10 cellular contexts compared by ENCODE assay signal in genomic region chr14:99619873-99620834, GRCh38. TPM values are rescaled to one million over a fixed set of nuclear protein-coding genes. Genes with fewer than 3 reads are reported as not detected.
DNase-seq lines count a peak whose midpoint lies in the region; ATAC-seq and TF ChIP-seq lines count a peak whose summit lies in the region.
"Had no signal": no experiment of that assay in that cellular context is flagged by ENCODE, and none has a peak within 500 bp of the region (broad histone marks: within the 10 kb centered on the region; RNA-seq: fewer than 3 reads in every experiment).

No MANE protein-coding gene starts in this region.

- WGBS in adrenal gland, 4 donors = 41 to 50% (median 44%) methylated on average over 8 to 13 of the region's 13 CpGs

- H3K4me3 Mint-ChIP-seq in stimulated activated naive CD8-positive, alpha-beta T cell treated with anti-CD3 and anti-CD28 coated beads, Interleukin-15, amount 100 ng/mL, for 72 hours = no peak overlapping the region
- no peak overlapping the region for H3K4me3 Mint-ChIP-seq in stimulated activated effector memory CD8-positive, alpha-beta T cell treated with anti-CD3 and anti-CD28 coated beads, Interleukin-12 subunit alpha, Interleukin-12 subunit beta, amount 100 ng/mL, for 72 hours

- no peak overlapping the region for H3K4me3 ChIP-seq in adrenal gland
- H3K4me3 ChIP-seq: GM12878 had no signal

- H3K9me3 ChIP-seq in adrenal gland (replicated peaks in 1 of 3) = no peaks in the 10 kb centered on the region

- H3K27me3 ChIP-seq in adrenal gland = no peaks in the 10 kb centered on the region

- H3K4me1 ChIP-seq in adrenal gland (replicated peaks in 1 of 2) = peaks cover 0 to 7% of the 10 kb centered on the region in 2 donors

- peak overlapping the region in 2 of 5 donors; percentile 28 to 36 for H3K27ac ChIP-seq in adrenal gland

- peak overlapping the region in 1 of 2 donors; percentile 52 for H3K27ac Mint-ChIP-seq in stimulated activated naive CD8-positive, alpha-beta T cell treated with anti-CD3 and anti-CD28 coated beads, Interleukin-15, amount 100 ng/mL, for 72 hours
- H3K27ac Mint-ChIP-seq in stimulated activated effector memory CD8-positive, alpha-beta T cell treated with anti-CD3 and anti-CD28 coated beads, Interleukin-12 subunit alpha, Interleukin-12 subunit beta, amount 100 ng/mL, for 72 hours = no peak overlapping the region

- intact Hi-C loops in adrenal gland (cut with DNase I) = no loop called here

- H3K36me3 ChIP-seq in adrenal gland (replicated peaks in 1 of 2) = no peaks in the 10 kb centered on the region

- peaks cover 84% of the 10 kb centered on the region for H3K27me3 Mint-ChIP-seq in stimulated activated naive CD8-positive, alpha-beta T cell treated with anti-CD3 and anti-CD28 coated beads, Interleukin-15, amount 100 ng/mL, for 72 hours

- no peak for TF ChIP-seq POLR2A in adrenal gland (IDR thresholded peaks at IDR 0.05)

- no peak for TF ChIP-seq CTCF in adrenal gland (IDR thresholded peaks at IDR 0.05)

- no peaks in the 10 kb centered on the region for H3K4me1 Mint-ChIP-seq in stimulated activated naive CD8-positive, alpha-beta T cell treated with anti-CD3 and anti-CD28 coated beads, Interleukin-15, amount 100 ng/mL, for 72 hours
- H3K4me1 Mint-ChIP-seq in stimulated activated effector memory CD8-positive, alpha-beta T cell treated with anti-CD3 and anti-CD28 coated beads, Interleukin-12 subunit alpha, Interleukin-12 subunit beta, amount 100 ng/mL, for 72 hours = no peaks in the 10 kb centered on the region

- no peaks in the 10 kb centered on the region for H3K9me3 Mint-ChIP-seq in stimulated activated naive CD8-positive, alpha-beta T cell treated with anti-CD3 and anti-CD28 coated beads, Interleukin-15, amount 100 ng/mL, for 72 hours
- H3K9me3 Mint-ChIP-seq in stimulated activated effector memory CD8-positive, alpha-beta T cell treated with anti-CD3 and anti-CD28 coated beads, Interleukin-12 subunit alpha, Interleukin-12 subunit beta, amount 100 ng/mL, for 72 hours = no peaks in the 10 kb centered on the region

- H3K36me3 Mint-ChIP-seq in stimulated activated effector memory CD8-positive, alpha-beta T cell treated with anti-CD3 and anti-CD28 coated beads, Interleukin-12 subunit alpha, Interleukin-12 subunit beta, amount 100 ng/mL, for 72 hours = no peaks in the 10 kb centered on the region

- peak; percentile 29 for ATAC-seq in stimulated activated naive CD8-positive, alpha-beta T cell treated with anti-CD3 and anti-CD28 coated beads, Interleukin-15, Interleukin-2, amounts not matched to agents 100 U/mL and 50 U/mL, for 24 hours
- ATAC-seq in stimulated activated naive CD8-positive, alpha-beta T cell treated with anti-CD3 and anti-CD28 coated beads, Interleukin-15, amount 100 ng/mL, for 72 hours = no peak
- ATAC-seq in left lobe of liver (peak; percentile 16), GM21619 (IDR thresholded peaks at IDR 0.05; ENCODE audit: unreplicated experiment) (no peak)
- no peak for ATAC-seq in stimulated activated effector memory CD8-positive, alpha-beta T cell treated with anti-CD3 and anti-CD28 coated beads, Interleukin-12 subunit alpha, Interleukin-12 subunit beta, amount 100 ng/mL, for 72 hours
- ATAC-seq: GM12878 had no signal

- DNase-seq in stimulated activated naive CD8-positive, alpha-beta T cell treated with anti-CD3 and anti-CD28 coated beads, Interleukin-15, Interleukin-2, amounts not matched to agents 100 U/mL and 50 U/mL, for 24 hours = no peak
- DNase-seq in stimulated activated naive CD8-positive, alpha-beta T cell treated with anti-CD3 and anti-CD28 coated beads, Interleukin-15, amount 100 ng/mL, for 72 hours = no peak
- peak in 4 of 7 donors; percentile 33 to 81 (median 40) for DNase-seq in adrenal gland
- no peak for DNase-seq in left lobe of liver (ENCODE audit: low spot score)
- no peak for DNase-seq in NCI-H1048 (lab: John Stamatoyannopoulos, UW)
- no peak for DNase-seq in hippocampal formation (lab: John Stamatoyannopoulos, UW)
- no peak for DNase-seq in stimulated activated effector memory CD8-positive, alpha-beta T cell treated with anti-CD3 and anti-CD28 coated beads, Interleukin-12 subunit alpha, Interleukin-12 subunit beta, amount 100 ng/mL, for 72 hours (ENCODE audit: low spot score in 2 of 2)

RNA-seq across cellular contexts. Expression of gene CCDC85C, which starts 16.1 kb away (rescaled TPM):
- total RNA-seq in adrenal gland (10 to 100 TPM; 21.6 to 59.0 (median 41.3) TPM), left lobe of liver (25.0 TPM)
- polyA plus RNA-seq in adrenal gland = 10 to 100 TPM; 10.8 to 41.7 (median 23.4) TPM

RNA-seq across cellular contexts. Expression of gene HHIPL1, which starts 24.8 kb away (rescaled TPM):
- total RNA-seq in adrenal gland (1 to 10 TPM; 1.3 to 2.9 (median 1.7) TPM), left lobe of liver (0.96 TPM)
- polyA plus RNA-seq in adrenal gland = under 1 TPM; 0.20 to 0.64 (median 0.51) TPM
- total RNA-seq: GM12878, HT-29 had no signal

Comparison
In these comparisons a context has a peak if more than half of its experiments do, and no peak if none do; other contexts are left out.
1. ATAC-seq: peak in stimulated activated naive CD8-positive, alpha-beta T cell treated with anti-CD3 and anti-CD28 coated beads, Interleukin-15, Interleukin-2, amounts not matched to agents 100 U/mL and 50 U/mL, for 24 hours (single experiment) and left lobe of liver (single experiment); none in stimulated activated naive CD8-positive, alpha-beta T cell treated with anti-CD3 and anti-CD28 coated beads, Interleukin-15, amount 100 ng/mL, for 72 hours (single experiment), stimulated activated effector memory CD8-positive, alpha-beta T cell treated with anti-CD3 and anti-CD28 coated beads, Interleukin-12 subunit alpha, Interleukin-12 subunit beta, amount 100 ng/mL, for 72 hours (single experiment) and GM21619 (single experiment).
2. DNase-seq: peak in adrenal gland (4 of 7); none in stimulated activated naive CD8-positive, alpha-beta T cell treated with anti-CD3 and anti-CD28 coated beads, Interleukin-15, Interleukin-2, amounts not matched to agents 100 U/mL and 50 U/mL, for 24 hours (single experiment), stimulated activated naive CD8-positive, alpha-beta T cell treated with anti-CD3 and anti-CD28 coated beads, Interleukin-15, amount 100 ng/mL, for 72 hours (0 of 2), left lobe of liver (single experiment), NCI-H1048 (single experiment), hippocampal formation (0 of 2) and stimulated activated effector memory CD8-positive, alpha-beta T cell treated with anti-CD3 and anti-CD28 coated beads, Interleukin-12 subunit alpha, Interleukin-12 subunit beta, amount 100 ng/mL, for 72 hours (0 of 2).